ENCODE assay signal across 8 cellular contexts in genomic region chr10:112376578-112376855, GRCh38. TPM values are rescaled to one million over a fixed set of nuclear protein-coding genes. Genes with fewer than 3 reads are reported as not detected.
DNase-seq lines count a peak whose midpoint lies in the region; ATAC-seq and TF ChIP-seq lines count a peak whose summit lies in the region.

No MANE protein-coding gene starts in this region.

- H3K4me1 Mint-ChIP-seq in CD8-positive, alpha-beta T cell (ENCODE audit: low read depth) = peaks cover 84% of the 10 kb centered on the region

- H3K4me2 ChIP-seq in KMS-11 = peak overlapping the region; percentile 75

- H3K27ac ChIP-seq in CD8-positive, alpha-beta T cell (ENCODE audit: low read depth, low read length) = peak overlapping the region; percentile 70
- H3K27ac ChIP-seq in KMS-11 = peak overlapping the region; percentile 62
- H3K27ac ChIP-seq in subcutaneous abdominal adipose tissue (ENCODE audit: low read depth, low read length) = peak overlapping the region; percentile 83
- H3K27ac ChIP-seq in brain microvascular endothelial cell = no peak overlapping the region

- POLR2A ChIA-PET in CD8-positive, alpha-beta T cell (lab: Charles Lee) = interaction anchor here (0.6 to 3.0 kb wide), 6 partner anchors 10 to 670 kb away, joined by 3 to 16 read pairs (median 6); partner anchors contain the start of genes GPAM, VTI1A and ZDHHC6

- peak; percentile 24 for ATAC-seq in CD8-positive, alpha-beta T cell
- ATAC-seq in GM21381 (IDR thresholded peaks at IDR 0.05; ENCODE audit: unreplicated experiment) (peak; percentile 21), esophagus mucosa (peak; percentile 17)

- H4K20me1 ChIP-seq in KMS-11 (ENCODE audit: insufficient read depth) = no peaks in the 10 kb centered on the region

- peaks cover 46% of the 10 kb centered on the region for H3K4me1 ChIP-seq in CD8-positive, alpha-beta T cell (ENCODE audit: insufficient read depth, low read length)
- H3K4me1 ChIP-seq in KMS-11 (ENCODE audit: low read depth, poor library complexity, severe bottlenecking) (peaks cover 22% of the 10 kb centered on the region), subcutaneous abdominal adipose tissue (ENCODE audit: control insufficient read depth in 5 of 5, insufficient read depth in 5 of 5, low read length in 5 of 5) (peaks cover 9 to 39% (median 27%) of the 10 kb centered on the region in 5 donors)

- H2AFZ ChIP-seq in KMS-11 (ENCODE audit: low read depth) = peak overlapping the region; percentile 98

- H3K4me3 ChIP-seq in CD8-positive, alpha-beta T cell (ENCODE audit: low read depth, low read length) = peak overlapping the region; percentile 73
- H3K4me3 ChIP-seq in KMS-11 (IDR thresholded peaks at IDR 0.05; ENCODE audit: insufficient read depth, low read depth, low read length) (no peak overlapping the region), subcutaneous abdominal adipose tissue (ENCODE audit: low read depth in 1 of 5, low read length in 5 of 5) (peak overlapping the region; percentile 57 to 81 (median 74)), brain microvascular endothelial cell (ENCODE audit: low read depth, low read length) (no peak overlapping the region)

- no peak for TF ChIP-seq CTCF in CD8-positive, alpha-beta T cell (IDR thresholded peaks at IDR 0.05)
- no peak for TF ChIP-seq CTCF in KMS-11 (conservative IDR thresholded peaks at IDR 0.05; ENCODE audit: low read depth, low read length)
- no peak for TF ChIP-seq CTCF in brain microvascular endothelial cell (IDR thresholded peaks at IDR 0.05; ENCODE audit: low read depth, low read length, missing control alignments)

- peak overlapping the region; percentile 99 for H3K27ac Mint-ChIP-seq in CD8-positive, alpha-beta T cell

- H3K27me3 Mint-ChIP-seq in CD8-positive, alpha-beta T cell (ENCODE audit: low read depth) = no peaks in the 10 kb centered on the region

- H3K27me3 ChIP-seq in CD8-positive, alpha-beta T cell (ENCODE audit: insufficient read depth, low read length) = no peaks in the 10 kb centered on the region
- H3K27me3 ChIP-seq in KMS-11 (ENCODE audit: insufficient read depth, low read depth) (no peaks in the 10 kb centered on the region), subcutaneous abdominal adipose tissue (ENCODE audit: control insufficient read depth in 5 of 5, insufficient read depth in 4 of 5, low read length in 5 of 5) (no peaks in the 10 kb centered on the region), brain microvascular endothelial cell (replicated peaks) (no peaks in the 10 kb centered on the region)

- H3K9me3 ChIP-seq in CD8-positive, alpha-beta T cell (ENCODE audit: low read length) = no peaks in the 10 kb centered on the region
- H3K9me3 ChIP-seq in subcutaneous abdominal adipose tissue (ENCODE audit: control insufficient read depth in 5 of 5, low read length in 5 of 5) = no peaks in the 10 kb centered on the region

- peaks cover 35% of the 10 kb centered on the region for H3K36me3 Mint-ChIP-seq in CD8-positive, alpha-beta T cell

- H3K9ac ChIP-seq in KMS-11 = peak overlapping the region; percentile 93
- H3K9ac ChIP-seq in subcutaneous abdominal adipose tissue (ENCODE audit: low read length in 5 of 5) = peak overlapping the region; percentile 64 to 93 (median 80)

- H3K79me2 ChIP-seq in KMS-11 (ENCODE audit: insufficient read depth, low read depth) = peaks cover 11% of the 10 kb centered on the region; the same call in 1 of the 2 replicates

- intact Hi-C loops in CD8-positive, alpha-beta T cell (cut with DNase I, micrococcal nuclease) = loop anchor here (5.0 kb wide), 3 partner anchors 51 to 194 kb away; partner anchors contain the start of genes GPAM (in 2 of the 2), VTI1A (in 1 of the 2) and ZDHHC6 (in 1 of the 2)

- H3K4me3 Mint-ChIP-seq in CD8-positive, alpha-beta T cell = peak overlapping the region; percentile 99

- DNase-seq in CD8-positive, alpha-beta T cell = no peak
- DNase-seq in C1 segment of cervical spinal cord (lab: John Stamatoyannopoulos, UW) = no peak
- no peak for DNase-seq in brain microvascular endothelial cell
- DNase-seq in erythroblast (lab: John Stamatoyannopoulos, UW) = no peak

- H3K36me3 ChIP-seq in CD8-positive, alpha-beta T cell (ENCODE audit: insufficient read depth, low read length) = no peaks in the 10 kb centered on the region
- H3K36me3 ChIP-seq in KMS-11 (ENCODE audit: insufficient read depth) (no peaks in the 10 kb centered on the region), subcutaneous abdominal adipose tissue (ENCODE audit: control insufficient read depth in 5 of 5, insufficient read depth in 5 of 5, low read length in 5 of 5) (peaks cover 0 to 2% (median 0%) of the 10 kb centered on the region in 5 donors), brain microvascular endothelial cell (replicated peaks) (no peaks in the 10 kb centered on the region)

- CTCF ChIA-PET in CD8-positive, alpha-beta T cell (lab: Charles Lee) = interaction anchor here (0.6 to 1.2 kb wide), 2 partner anchors 19 to 1303 kb away, joined by 4 read pairs; no protein-coding TSS in a partner anchor

- H3K9me3 Mint-ChIP-seq in CD8-positive, alpha-beta T cell = no peaks in the 10 kb centered on the region

- TF ChIP-seq POLR2A in erythroblast (IDR thresholded peaks at IDR 0.05; ENCODE audit: low read length) = no peak

- in situ Hi-C loops in brain microvascular endothelial cell (cut with HindIII; ENCODE audit: low pct_ligation_motif_present, low sequenced_read_pairs) = no loop called here

RNA-seq across cellular contexts. Expression of gene ACSL5, which starts 2.6 kb away (rescaled TPM):
- 10 to 100 TPM in 1 of 2 experiments, 1 to 10 TPM in 1; 9.0 to 11.6 TPM for total RNA-seq in CD8-positive, alpha-beta T cell
- 3.3 TPM for total RNA-seq in esophagus mucosa

Comparison
In these comparisons a context has a peak if more than half of its experiments do, and no peak if none do; other contexts are left out.
1. H3K4me3 ChIP-seq: peak in CD8-positive, alpha-beta T cell (single experiment) and subcutaneous abdominal adipose tissue (5 of 5); none in KMS-11 (single experiment) and brain microvascular endothelial cell (single experiment).
2. Peak in every context shown above with its lines, with median percentiles within 50 percentile points of each other: ATAC-seq.